Comparison of ENCODE assay signal across 15 cellular contexts in genomic region chr15:80019168-80019745, GRCh38. TPM values are rescaled to one million over a fixed set of nuclear protein-coding genes. Genes with fewer than 3 reads are reported as not detected.
"Had no signal": no experiment of that assay in that cellular context is flagged by ENCODE, and none has a peak within 500 bp of the region (broad histone marks: within the 10 kb centered on the region; RNA-seq: fewer than 3 reads in every experiment).

No MANE protein-coding gene starts in this region.

- H3K36me3 Mint-ChIP-seq: activated naive CD8-positive, alpha-beta T cell treated with anti-CD3 and anti-CD28 coated beads, Interleukin-2, amount 10 ng/mL, durations not matched to agents 7 days and 5 days; brain; natural killer cell; type B pancreatic cell had no signal

- H3K4me3 Mint-ChIP-seq: activated CD4-positive, alpha-beta T cell treated with anti-CD3 and anti-CD28 coated beads, Interleukin-2, amount 10 ng/mL, durations not matched to agents 24 days and 14 days; activated CD8-positive, alpha-beta T cell treated with anti-CD3 and anti-CD28 coated beads, Interleukin-2, amount 10 ng/mL, durations not matched to agents 7 days and 5 days; activated naive CD8-positive, alpha-beta T cell treated with anti-CD3 and anti-CD28 coated beads, Interleukin-2, amount 10 ng/mL, durations not matched to agents 7 days and 5 days; brain; natural killer cell; type B pancreatic cell had no signal

- H3K4me1 Mint-ChIP-seq: brain had no signal

- H3K9me3 Mint-ChIP-seq: activated naive CD8-positive, alpha-beta T cell treated with anti-CD3 and anti-CD28 coated beads, Interleukin-2, amount 10 ng/mL, durations not matched to agents 7 days and 5 days; type B pancreatic cell had no signal

- H3K27me3 Mint-ChIP-seq: activated CD4-positive, alpha-beta T cell treated with anti-CD3 and anti-CD28 coated beads, Interleukin-2, amount 10 ng/mL, durations not matched to agents 24 days and 14 days; activated naive CD8-positive, alpha-beta T cell treated with anti-CD3 and anti-CD28 coated beads, Interleukin-2, amount 10 ng/mL, durations not matched to agents 7 days and 5 days; central memory CD8-positive, alpha-beta T cell; type B pancreatic cell had no signal

- ATAC-seq: activated CD8-positive, alpha-beta T cell treated with anti-CD3 and anti-CD28 coated beads, Interleukin-2, amount 10 ng/mL, durations not matched to agents 7 days and 5 days; esophagus mucosa; left lung; mucosa of descending colon; natural killer cell had no signal

- H3K27ac Mint-ChIP-seq: activated CD4-positive, alpha-beta T cell treated with anti-CD3 and anti-CD28 coated beads, Interleukin-2, amount 10 ng/mL, durations not matched to agents 24 days and 14 days; activated CD8-positive, alpha-beta T cell treated with anti-CD3 and anti-CD28 coated beads, Interleukin-2, amount 10 ng/mL, durations not matched to agents 7 days and 5 days; activated naive CD8-positive, alpha-beta T cell treated with anti-CD3 and anti-CD28 coated beads, Interleukin-2, amount 10 ng/mL, durations not matched to agents 7 days and 5 days; brain; natural killer cell; type B pancreatic cell had no signal

- DNase-seq: activated CD4-positive, alpha-beta T cell treated with anti-CD3 and anti-CD28 coated beads, Interleukin-2, amount 10 ng/mL, durations not matched to agents 24 days and 14 days; activated CD4-positive, CD25-positive, alpha-beta regulatory T cell; activated CD8-positive, alpha-beta T cell treated with anti-CD3 and anti-CD28 coated beads, Interleukin-2, amount 10 ng/mL, durations not matched to agents 7 days and 5 days; activated naive CD4-positive, alpha-beta T cell; activated naive CD8-positive, alpha-beta T cell treated with anti-CD3 and anti-CD28 coated beads, Interleukin-2, amount 10 ng/mL, durations not matched to agents 7 days and 5 days; activated T-cell treated with anti-CD3 and anti-CD28 coated beads for 4 hours; left lung; mucosa of descending colon; natural killer cell; stimulated activated CD4-positive, alpha-beta T cell treated with anti-CD3 and anti-CD28 coated beads, Interleukin-2, amount 100 ng/mL, for 48 hours; stimulated activated naive CD4-positive, alpha-beta T cell treated with Interleukin-2 at 50 U/mL for 16 hours had no signal

RNA-seq across cellular contexts. Expression of gene BCL2A1, which starts 48.3 kb away (rescaled TPM):
- total RNA-seq: esophagus mucosa had no signal
